Comparison of ENCODE assay signal across 1 cellular context in genomic region chr14:52700701-52701172, GRCh38.
TF ChIP-seq lines count a peak whose summit lies in the region.

No MANE protein-coding gene starts in this region.

TF ChIP-seq in K562, 482 proteins besides CTCF, POLR2A, EP300 and RAD21:
- no peak for TF ChIP-seq ZBTB49 (CRISPR knock-in tag; IDR thresholded peaks at IDR 0.05; ENCODE audit: borderline replicate concordance)
- TF ChIP-seq TRIM24 (IDR thresholded peaks at IDR 0.05), result no peak
- TF ChIP-seq ZNF253 (CRISPR knock-in tag; conservative IDR thresholded peaks at IDR 0.05), result no peak
